In genomic region chr16:10587622-10588021, GRCh38 we compare ENCODE assay signal across 1 cellular context.
A peak's percentile ranks its signal among the peaks of the same experiment; 100 is the strongest.
TF ChIP-seq lines count a peak whose summit lies in the region.

No MANE protein-coding gene starts in this region.

TF ChIP-seq in HepG2, 621 proteins besides CTCF, POLR2A, EP300 and RAD21 (continued from another document):
- TF ChIP-seq USF2 (IDR thresholded peaks at IDR 0.05; ENCODE audit: low read depth, low read length) (no peak), USF2 (CRISPR knock-in tag; IDR thresholded peaks at IDR 0.05; ENCODE audit: borderline replicate concordance) (no peak), ZMYM3 (CRISPR knock-in tag; IDR thresholded peaks at IDR 0.05) (peak; percentile 75), ZNF382 (CRISPR knock-in tag; IDR thresholded peaks at IDR 0.05; ENCODE audit: borderline replicate concordance) (no peak), ETV5 (CRISPR knock-in tag; IDR thresholded peaks at IDR 0.05; ENCODE audit: borderline replicate concordance) (no peak), ZNF687 (CRISPR knock-in tag; IDR thresholded peaks at IDR 0.05) (no peak), PRDM15 (CRISPR knock-in tag; IDR thresholded peaks at IDR 0.05) (no peak)
TF ChIP-seq in HepG2: peak in this region for 9.
